4 cellular contexts compared by ENCODE assay signal in the genomic region with DNA sequence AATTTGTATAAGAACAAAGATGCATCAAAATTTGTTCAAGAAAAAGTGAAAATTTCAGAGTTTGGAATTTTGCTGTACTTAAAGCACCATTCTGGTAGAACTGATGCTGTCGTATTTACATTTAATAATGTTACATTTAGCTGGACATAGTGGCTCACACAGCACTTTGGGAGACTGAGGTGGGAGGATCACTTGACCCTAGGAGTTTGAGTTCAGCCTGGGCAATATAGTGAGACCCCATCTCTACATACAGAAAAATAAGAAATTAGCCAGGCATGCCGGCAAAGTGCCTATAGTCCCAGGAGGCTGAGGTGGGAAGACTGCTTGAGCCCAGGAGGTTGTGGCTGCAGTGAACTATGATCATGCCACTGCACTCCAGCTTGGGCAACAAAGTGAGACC.
TF ChIP-seq lines count a peak whose summit lies in the region.

No MANE protein-coding gene starts in this region.

TF ChIP-seq in HepG2, 621 proteins besides CTCF, POLR2A, EP300 and RAD21:
- TF ChIP-seq ZNF331 (CRISPR knock-in tag; IDR thresholded peaks at IDR 0.05) (no peak), ZNF121 (CRISPR knock-in tag; IDR thresholded peaks at IDR 0.05) (peak; percentile 64)

TF ChIP-seq in HEK293, 187 proteins besides CTCF, POLR2A, EP300 and RAD21:
- TF ChIP-seq ZNF121 (tag by site-specific recombination; IDR thresholded peaks at IDR 0.05), result 0 out of 2 replicates have a peak, but pooled peaks have one; percentile 14
- no peak for TF ChIP-seq MEIS1 (CRISPR knock-in tag; IDR thresholded peaks at IDR 0.05; ENCODE audit: borderline replicate concordance)

TF ChIP-seq in WTC11, 78 proteins besides CTCF, POLR2A, EP300 and RAD21:
- TF ChIP-seq JAZF1 (CRISPR knock-in tag; IDR thresholded peaks at IDR 0.05) (no peak), ZNF121 (CRISPR knock-in tag; IDR thresholded peaks at IDR 0.05) (peak; percentile 82)

TF ChIP-seq in K562, 482 proteins besides CTCF, POLR2A, EP300 and RAD21:
- TF ChIP-seq NBN (IDR thresholded peaks at IDR 0.05; ENCODE audit: low read depth) (no peak), RBM25 (IDR thresholded peaks at IDR 0.05; ENCODE audit: low read depth, low read length, severe bottlenecking) (peak; percentile 13), RBM14 (IDR thresholded peaks at IDR 0.05; ENCODE audit: borderline replicate concordance, insufficient read depth, low read depth, low read length) (no peak), KDM1A (IDR thresholded peaks at IDR 0.05) (no peak)
- TF ChIP-seq, protein P1, sequence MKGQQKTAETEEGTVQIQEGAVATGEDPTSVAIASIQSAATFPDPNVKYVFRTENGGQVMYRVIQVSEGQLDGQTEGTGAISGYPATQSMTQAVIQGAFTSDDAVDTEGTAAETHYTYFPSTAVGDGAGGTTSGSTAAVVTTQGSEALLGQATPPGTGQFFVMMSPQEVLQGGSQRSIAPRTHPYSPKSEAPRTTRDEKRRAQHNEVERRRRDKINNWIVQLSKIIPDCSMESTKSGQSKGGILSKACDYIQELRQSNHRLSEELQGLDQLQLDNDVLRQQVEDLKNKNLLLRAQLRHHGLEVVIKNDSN (CRISPR knock-in tag; IDR thresholded peaks at IDR 0.05), result no peak
